ENCODE assay signal across 31 cellular contexts in the genomic region with DNA sequence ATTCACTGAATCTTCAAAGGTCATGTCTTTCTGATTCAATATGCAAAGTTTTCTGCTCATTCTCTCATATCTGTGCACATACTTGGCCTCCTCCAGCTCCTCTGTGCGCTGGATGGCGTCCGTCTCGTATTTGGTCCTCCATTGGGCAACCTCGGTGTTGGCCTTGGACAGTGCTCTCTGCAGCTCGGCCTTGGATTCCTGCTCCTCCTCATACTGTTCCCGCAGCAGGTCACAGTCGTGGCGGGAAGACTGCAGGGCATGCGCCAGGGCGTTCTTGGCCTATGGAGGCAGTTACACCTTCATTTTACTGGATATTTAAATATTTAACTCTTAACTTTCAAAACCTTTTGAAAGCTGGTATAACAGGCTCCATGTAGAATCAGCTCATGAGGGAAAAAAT. TPM values are rescaled to one million over a fixed set of nuclear protein-coding genes. Genes with fewer than 3 reads are reported as not detected.
DNase-seq lines count a peak whose midpoint lies in the region; ATAC-seq, FAIRE-seq and TF ChIP-seq lines count a peak whose summit lies in the region.
"Had no signal": no experiment of that assay in that cellular context is flagged by ENCODE, and none has a peak within 500 bp of the region (broad histone marks: within the 10 kb centered on the region; RNA-seq: fewer than 3 reads in every experiment).

No MANE protein-coding gene starts in this region.

- H3K4me2 ChIP-seq in H1 (ENCODE audit: insufficient read depth in 1 of 2, low read depth in 2 of 2, low read length in 2 of 2) (no peak overlapping the region), neuronal stem cell (ENCODE audit: insufficient read depth, low read length, poor library complexity, severe bottlenecking) (no peak overlapping the region)
- H3K4me2 ChIP-seq: BLaER1 had no signal

- H3K18ac ChIP-seq in H1 (ENCODE audit: extremely low read depth, low read length) (no peak overlapping the region), neuronal stem cell (ENCODE audit: low read length) (peak overlapping the region; percentile 27)

- H2BK5ac ChIP-seq in H1 (ENCODE audit: low read depth, low read length) (no peak overlapping the region), neuronal stem cell (ENCODE audit: low read length) (no peak overlapping the region)

- POLR2A ChIA-PET in H1 (lab: Charles Lee; ENCODE audit: partially characterized antibody): no interaction called here

- no peaks in the 10 kb centered on the region for H3K79me2 ChIP-seq in H1 (ENCODE audit: control insufficient read depth in 1 of 2, insufficient read depth in 2 of 2, low read length in 2 of 2)

- TF ChIP-seq EP300 in H1 (IDR thresholded peaks at IDR 0.05; ENCODE audit: borderline replicate concordance in 1 of 2, low read depth in 2 of 2, low read length in 2 of 2): no peak

- H3K27ac ChIP-seq in H1 (ENCODE audit: low read depth, low read length) (no peak overlapping the region), neuronal stem cell (replicated peaks; ENCODE audit: low read length) (no peak overlapping the region), testis (no peak overlapping the region)
- H3K27ac ChIP-seq: BLaER1 had no signal

- H3K79me1 ChIP-seq in H1 (ENCODE audit: low read depth, low read length) (no peaks in the 10 kb centered on the region), neuronal stem cell (ENCODE audit: low read depth, low read length) (no peaks in the 10 kb centered on the region)

- no peaks in the 10 kb centered on the region for H3K36me3 ChIP-seq in bronchial epithelial cell (ENCODE audit: control insufficient read depth, insufficient read depth, low read length)
- no peaks in the 10 kb centered on the region; a peak in 3 of 8 replicates for H3K36me3 ChIP-seq in H1 (ENCODE audit: control insufficient read depth in 2 of 4, insufficient read depth in 4 of 4, low read length in 3 of 4)
- no peaks in the 10 kb centered on the region for H3K36me3 ChIP-seq in neuronal stem cell (replicated peaks in 1 of 2; ENCODE audit: control insufficient read depth in 2 of 2, insufficient read depth in 2 of 2, low read length in 2 of 2)
- H3K36me3 ChIP-seq in testis (ENCODE audit: low read depth, missing control alignments): no peaks in the 10 kb centered on the region
- H3K36me3 ChIP-seq: BE2C, BLaER1 had no signal

- H3K23ac ChIP-seq in H1 (ENCODE audit: insufficient read length): no peak overlapping the region
- no peak overlapping the region for H3K23ac ChIP-seq in neuronal stem cell (ENCODE audit: low read depth, low read length, poor library complexity)

- H3K23me2 ChIP-seq in H1 (ENCODE audit: low read depth, low read length): no peaks in the 10 kb centered on the region

- H3K4ac ChIP-seq in H1 (replicated peaks; ENCODE audit: insufficient read length, low read depth, low read length) (no peak overlapping the region), neuronal stem cell (ENCODE audit: low read length) (no peak overlapping the region)

- H3K56ac ChIP-seq in H1 (replicated peaks; ENCODE audit: insufficient read length, low read depth, low read length): no peak overlapping the region

- no peak overlapping the region for H3K9ac ChIP-seq in H1 (replicated peaks in 1 of 4; ENCODE audit: extremely low read depth in 1 of 4, low read depth in 3 of 4, low read length in 3 of 4)
- no peak overlapping the region for H3K9ac ChIP-seq in neuronal stem cell (ENCODE audit: low read depth, low read length, poor library complexity)
- H3K9ac ChIP-seq: BLaER1 had no signal

- H2BK15ac ChIP-seq in H1 (ENCODE audit: low read length): no peak overlapping the region
- H2BK15ac ChIP-seq in neuronal stem cell (ENCODE audit: low read length): no peak overlapping the region

- CTCF ChIA-PET in H1 (lab: Charles Lee; ENCODE audit: partially characterized antibody): interaction anchor here (0.8 to 4.6 kb wide), 4 partner anchors 9 to 231 kb away, joined by 3 to 22 read pairs (median 4); no protein-coding TSS in a partner anchor

- TF ChIP-seq CTCF in bronchial epithelial cell (IDR thresholded peaks at IDR 0.05; ENCODE audit: insufficient read depth, low read length, severe bottlenecking): no peak
- TF ChIP-seq CTCF in H1 (IDR thresholded peaks at IDR 0.05; ENCODE audit: control extremely low read depth in 1 of 3, insufficient read depth in 1 of 3, low read depth in 1 of 3, low read length in 3 of 3): no peak
- no peak for TF ChIP-seq CTCF in testis (IDR thresholded peaks at IDR 0.05)

- H4K20me1 ChIP-seq in H1 (replicated peaks in 1 of 2; ENCODE audit: control insufficient read depth in 1 of 2, insufficient read depth in 2 of 2, low read length in 2 of 2): no peaks in the 10 kb centered on the region
- H4K20me1 ChIP-seq: BLaER1 had no signal

- no peak for ATAC-seq in HG03457 (IDR thresholded peaks at IDR 0.05; ENCODE audit: unreplicated experiment)
- ATAC-seq: GM12878 had no signal

- TF ChIP-seq POLR2A in H1 (IDR thresholded peaks at IDR 0.05; ENCODE audit: control extremely low read depth in 1 of 2, low read depth in 2 of 2, low read length in 2 of 2): no peak
- TF ChIP-seq POLR2A in testis (IDR thresholded peaks at IDR 0.05): no peak

- FAIRE-seq in bronchial epithelial cell (lab: Jason Lieb, UNC) (peak; percentile 60), H1 (lab: Jason Lieb, UNC) (no peak)
- FAIRE-seq: A204.1, GM12878, GM12892, GM18507 had no signal

- H3K4me3 ChIP-seq in bronchial epithelial cell (ENCODE audit: low read depth, low read length) (no peak overlapping the region), H1 (ENCODE audit: extremely low read depth in 1 of 4, insufficient read depth in 2 of 4, low read depth in 3 of 4, low read length in 4 of 4) (no peak overlapping the region), neuronal stem cell (ENCODE audit: low read length in 2 of 2) (no peak overlapping the region), testis (no peak overlapping the region)
- H3K4me3 ChIP-seq: BLaER1, GM12878 had no signal

- no peaks in the 10 kb centered on the region for H3K27me3 ChIP-seq in bronchial epithelial cell (ENCODE audit: control insufficient read depth, insufficient read depth, low read length)
- H3K27me3 ChIP-seq in H1 (replicated peaks in 1 of 4; ENCODE audit: control insufficient read depth in 3 of 4, extremely low read depth in 1 of 4, insufficient read depth in 3 of 4, low read length in 3 of 4): no peaks in the 10 kb centered on the region
- no peaks in the 10 kb centered on the region for H3K27me3 ChIP-seq in neuronal stem cell (ENCODE audit: control insufficient read depth in 3 of 3, insufficient read depth in 3 of 3, low read depth in 1 of 3, low read length in 3 of 3)
- no peaks in the 10 kb centered on the region for H3K27me3 ChIP-seq in testis
- H3K27me3 ChIP-seq: BE2C, BLaER1 had no signal

- no peak overlapping the region for H4K8ac ChIP-seq in H1 (ENCODE audit: extremely low read depth, insufficient read depth, low read length)
- no peak overlapping the region for H4K8ac ChIP-seq in neuronal stem cell (ENCODE audit: low read depth, low read length)

- no peak overlapping the region for H2BK20ac ChIP-seq in H1 (ENCODE audit: low read length)

- DNase-seq in bronchial epithelial cell (ENCODE audit: low read depth) (no peak), H1 (ENCODE audit: low read depth in 1 of 2, low spot score in 2 of 2) (no peak), neuronal stem cell (ENCODE audit: low spot score) (no peak), testis (peak; percentile 20), HK-2 (ENCODE audit: unreplicated experiment) (no peak)
- DNase-seq in stimulated activated CD4-positive, alpha-beta T cell treated with anti-CD3 and anti-CD28 coated beads, Interleukin-2, amount 100 ng/mL, for 48 hours: no peak
- DNase-seq: 8988T; ACHN; BE2C; C1 segment of cervical spinal cord; CD4-positive, alpha-beta memory T cell; CD4-positive, CD25-positive, alpha-beta regulatory T cell; CD8-positive, alpha-beta memory T cell; COR-L47; DMS 273 treated with DMSO at 0.1 percent for 48 hours; DMS153; DMS53; DMS79; DND-41; EL; GDM1 had no signal

- TF ChIP-seq RAD21 in H1 (IDR thresholded peaks at IDR 0.05 in 1 of 2, conservative IDR thresholded peaks at IDR 0.05 in 1 of 2; ENCODE audit: low read depth in 2 of 2, low read length in 2 of 2): no peak

- H3K14ac ChIP-seq in H1 (ENCODE audit: insufficient read length) (no peak overlapping the region), neuronal stem cell (ENCODE audit: low read length) (no peak overlapping the region)

- no peak overlapping the region for H4K5ac ChIP-seq in H1 (ENCODE audit: insufficient read length, low read depth, low read length)

- intact Hi-C loops in testis (cut with DNase I; ENCODE audit: low total_unique reads): no loop called here

- no peak overlapping the region for H2AK5ac ChIP-seq in H1 (ENCODE audit: low read depth, low read length)
- H2AK5ac ChIP-seq in neuronal stem cell (ENCODE audit: low read depth, low read length): no peak overlapping the region

- H3K4me1 ChIP-seq in H1 (replicated peaks in 1 of 4; ENCODE audit: control insufficient read depth in 3 of 4, insufficient read depth in 4 of 4, low read length in 3 of 4) (no peaks in the 10 kb centered on the region), neuronal stem cell (ENCODE audit: control insufficient read depth in 2 of 2, insufficient read depth in 1 of 2, low read depth in 1 of 2, low read length in 2 of 2) (peaks cover 0 to 2% of the 10 kb centered on the region in 2 donors), testis (no peaks in the 10 kb centered on the region)
- H3K4me1 ChIP-seq: BE2C, BLaER1 had no signal

- H2BK12ac ChIP-seq in H1 (ENCODE audit: low read depth, low read length) (no peak overlapping the region), neuronal stem cell (ENCODE audit: low read length) (no peak overlapping the region)

- H2BK120ac ChIP-seq in H1 (replicated peaks; ENCODE audit: low read depth, low read length): no peak overlapping the region
- no peak overlapping the region for H2BK120ac ChIP-seq in neuronal stem cell (ENCODE audit: low read depth, low read length)

- no peaks in the 10 kb centered on the region for H3K9me3 ChIP-seq in H1 (ENCODE audit: insufficient read depth in 2 of 2, low read depth in 1 of 2, low read length in 1 of 2)
- H3K9me3 ChIP-seq in neuronal stem cell (replicated peaks in 1 of 2; ENCODE audit: control insufficient read depth in 2 of 2, insufficient read depth in 1 of 2, low read depth in 1 of 2, low read length in 2 of 2): no peaks in the 10 kb centered on the region
- H3K9me3 ChIP-seq in testis: no peaks in the 10 kb centered on the region
- H3K9me3 ChIP-seq: BE2C, BLaER1 had no signal

- whole genome bisulfite sequencing in H1 (ENCODE audit: extremely low coverage in 1 of 2, insufficient coverage in 1 of 2, insufficient read length in 1 of 2, insufficient replicate concordance in 2 of 2, low coverage in 1 of 2, low lambda C conversion rate in 2 of 2, missing lambda C conversion rate in 1 of 2), 2 experiments: 95% methylated on average over 11 of the region's 11 CpGs; no CpG with 5 or more reads in 1 of the 2 experiments
- WGBS in neuronal stem cell (ENCODE audit: extremely low coverage in 2 of 2, insufficient read length in 2 of 2, insufficient replicate concordance in 1 of 2), 2 donors: no CpG with 5 or more reads among the region's 11 CpGs
- WGBS in testis, 2 donors: 46 to 53% methylated on average over 11 of the region's 11 CpGs

- H2AFZ ChIP-seq in H1 (ENCODE audit: low read length): no peak overlapping the region
- no peak overlapping the region for H2AFZ ChIP-seq in neuronal stem cell (ENCODE audit: low read length)

- H4K91ac ChIP-seq in H1 (replicated peaks; ENCODE audit: insufficient read length, low read length): no peak overlapping the region
- H4K91ac ChIP-seq in neuronal stem cell (ENCODE audit: low read depth, low read length, poor library complexity): no peak overlapping the region

RNA-seq across cellular contexts. Expression of gene MYH1, which starts 8.2 kb away (rescaled TPM):
- total RNA-seq in bronchial epithelial cell: not detected in 2 replicates
- total RNA-seq in H1 (2021; fragmentation: NEBNext Ultra II Directional; extraction: Animal tissue kit (Norgen Biotek cat#: 25700)): 0.06 TPM in 1 of 2 replicates, not detected in the other
- polyA plus RNA-seq in H1 (2011; rRNA removed): not detected in 2 replicates
- 0.01 TPM for polyA plus RNA-seq in H1 (2011; cell fraction: cytosol; rRNA removed)
- polyA plus RNA-seq in H1 (2011; cell fraction: nucleus; rRNA removed): not detected
- 0.04 TPM in 1 of 4 replicates, not detected in the others for polyA plus RNA-seq in H1 (2012, experiment 1 of 2)
- polyA plus RNA-seq in H1 (2012, experiment 2 of 2): not detected
- polyA plus RNA-seq in H1 (2013, experiment 1 of 2): 0.02 TPM
- 0.02 TPM for polyA plus RNA-seq in H1 (2013, experiment 2 of 2)
- polyA minus RNA-seq in H1 (2011; rRNA and poly(A)+ RNA removed): not detected in 2 replicates
- polyA minus RNA-seq in H1 (2011; cell fraction: cytosol; rRNA and poly(A)+ RNA removed): not detected
- polyA minus RNA-seq in H1 (2011; cell fraction: nucleus; rRNA and poly(A)+ RNA removed): not detected
- not detected for polyA plus RNA-seq in neuronal stem cell (2013, experiment 1 of 2)
- polyA plus RNA-seq in neuronal stem cell (2013, experiment 2 of 2): not detected
- under 1 TPM; 0.47 to 0.93 TPM for total RNA-seq in testis
- 3.0 TPM for polyA plus RNA-seq in testis (ENCODE audit: insufficient read depth, low read depth, low replicate concordance)
- total RNA-seq: CD4-positive, alpha-beta memory T cell; CD4-positive, CD25-positive, alpha-beta regulatory T cell; CD8-positive, alpha-beta memory T cell; Daoy; G401; GM12878 had no signal
- polyA plus RNA-seq: AG04450; CD14-positive monocyte; CD4-positive, alpha-beta memory T cell; CD4-positive, CD25-positive, alpha-beta regulatory T cell; CD8-positive, alpha-beta memory T cell had no signal

RNA-seq across cellular contexts. Expression of gene MYH2, which starts 22.9 kb away (rescaled TPM):
- total RNA-seq in bronchial epithelial cell (not detected in 2 replicates), testis (under 1 TPM; 0.31 to 0.99 TPM)
- total RNA-seq in H1 (2021; fragmentation: NEBNext Ultra II Directional; extraction: Animal tissue kit (Norgen Biotek cat#: 25700)): 9.0 and 9.5 TPM in 2 replicates
- polyA plus RNA-seq in H1 (2011; rRNA removed) (1.0 and 2.7 TPM in 2 replicates), testis (ENCODE audit: insufficient read depth, low read depth, low replicate concordance) (3.3 TPM)
- 1.7 TPM for polyA plus RNA-seq in H1 (2011; cell fraction: cytosol; rRNA removed)
- 3.5 TPM for polyA plus RNA-seq in H1 (2011; cell fraction: nucleus; rRNA removed)
- 2.9 to 3.8 TPM (median 3.4 TPM) in 4 replicates for polyA plus RNA-seq in H1 (2012, experiment 1 of 2)
- polyA plus RNA-seq in H1 (2012, experiment 2 of 2): 0.16 TPM
- polyA plus RNA-seq in H1 (2013, experiment 1 of 2): 4.9 TPM
- 4.7 TPM for polyA plus RNA-seq in H1 (2013, experiment 2 of 2)
- polyA minus RNA-seq in H1 (2011; rRNA and poly(A)+ RNA removed): 3.4 and 5.2 TPM in 2 replicates
- 3.8 TPM for polyA minus RNA-seq in H1 (2011; cell fraction: cytosol; rRNA and poly(A)+ RNA removed)
- polyA minus RNA-seq in H1 (2011; cell fraction: nucleus; rRNA and poly(A)+ RNA removed): 3.0 TPM
- 0.59 TPM for polyA plus RNA-seq in neuronal stem cell (2013, experiment 1 of 2)
- polyA plus RNA-seq in neuronal stem cell (2013, experiment 2 of 2): 0.61 TPM
- total RNA-seq: CD4-positive, alpha-beta memory T cell; CD4-positive, CD25-positive, alpha-beta regulatory T cell; CD8-positive, alpha-beta memory T cell; Daoy; G401; GM12878 had no signal
- polyA plus RNA-seq: AG04450; CD14-positive monocyte; CD4-positive, alpha-beta memory T cell; CD4-positive, CD25-positive, alpha-beta regulatory T cell; CD8-positive, alpha-beta memory T cell; GM12878 had no signal

RNA-seq across cellular contexts. Expression of gene MYH4, which starts 57.2 kb away (rescaled TPM):
- total RNA-seq in bronchial epithelial cell (not detected in 2 replicates), testis (under 1 TPM; 0.31 to 0.39 TPM)
- total RNA-seq in H1 (2021; fragmentation: NEBNext Ultra II Directional; extraction: Animal tissue kit (Norgen Biotek cat#: 25700)): not detected in 2 replicates
- polyA plus RNA-seq in H1 (2011; rRNA removed) (not detected in 2 replicates), testis (ENCODE audit: insufficient read depth, low read depth, low replicate concordance) (0.08 TPM)
- polyA plus RNA-seq in H1 (2011; cell fraction: cytosol; rRNA removed): not detected
- polyA plus RNA-seq in H1 (2011; cell fraction: nucleus; rRNA removed): not detected
- not detected in 4 replicates for polyA plus RNA-seq in H1 (2012, experiment 1 of 2)
- not detected for polyA plus RNA-seq in H1 (2012, experiment 2 of 2)
- polyA plus RNA-seq in H1 (2013, experiment 1 of 2): not detected
- polyA plus RNA-seq in H1 (2013, experiment 2 of 2): not detected
- not detected in 2 replicates for polyA minus RNA-seq in H1 (2011; rRNA and poly(A)+ RNA removed)
- polyA minus RNA-seq in H1 (2011; cell fraction: cytosol; rRNA and poly(A)+ RNA removed): not detected
- not detected for polyA minus RNA-seq in H1 (2011; cell fraction: nucleus; rRNA and poly(A)+ RNA removed)
- polyA plus RNA-seq in neuronal stem cell (2013, experiment 1 of 2): not detected
- not detected for polyA plus RNA-seq in neuronal stem cell (2013, experiment 2 of 2)
- total RNA-seq: CD4-positive, alpha-beta memory T cell; CD4-positive, CD25-positive, alpha-beta regulatory T cell; CD8-positive, alpha-beta memory T cell; Daoy; G401; GM12878 had no signal
- polyA plus RNA-seq: AG04450; CD14-positive monocyte; CD4-positive, alpha-beta memory T cell; CD4-positive, CD25-positive, alpha-beta regulatory T cell; CD8-positive, alpha-beta memory T cell; GM12878 had no signal
